Comparison of ENCODE assay signal across 22 cellular contexts in genomic region chr7:138879356-138879755, GRCh38.
"Had no signal": no experiment of that assay in that cellular context is flagged by ENCODE, and none has a peak within 500 bp of the region (broad histone marks: within the 10 kb centered on the region; RNA-seq: fewer than 3 reads in every experiment).

No MANE protein-coding gene starts in this region.

- H3K9me3 Mint-ChIP-seq: naive B cell, natural killer cell had no signal

- H3K36me3 ChIP-seq: ovary, right atrium auricular region, right lobe of liver, thyroid gland, transverse colon, vagina had no signal

- H3K27ac Mint-ChIP-seq: naive B cell; natural killer cell; progenitor cell of endocrine pancreas; stimulated activated naive B cell treated with anti-CD40 and anti-IgM and Interleukin-4, amounts not matched to agents 10 μg/mL and 1 μg/mL and 100 μg/mL, for 72 hours had no signal

- DNase-seq: islet precursor cell; left cardiac atrium; lower lobe of right lung; mammary epithelial cell; mesenchymal stem cell; naive B cell; natural killer cell; ovary; right lobe of liver; stimulated activated CD4-positive, alpha-beta T cell treated with anti-CD3 and anti-CD28 coated beads, Interleukin-1b, Interleukin-23, amount 100 ng/mL, for 48 hours; stimulated activated CD4-positive, alpha-beta T cell treated with anti-CD3 and anti-CD28 coated beads, Interleukin-2, amount 100 ng/mL, for 48 hours; stimulated activated naive B cell treated with anti-CD40 and anti-IgM and Interleukin-4, amounts not matched to agents 10 μg/mL and 1 μg/mL and 100 μg/mL, for 72 hours; stimulated activated naive CD8-positive, alpha-beta T cell treated with anti-CD3 and anti-CD28 coated beads, Interleukin-15, Interleukin-2, amounts not matched to agents 100 U/mL and 50 U/mL, for 24 hours; stomach; testis; thyroid gland; transverse colon had no signal

- H3K27me3 Mint-ChIP-seq: naive B cell; progenitor cell of endocrine pancreas; stimulated activated naive B cell treated with anti-CD40 and anti-IgM and Interleukin-4, amounts not matched to agents 10 μg/mL and 1 μg/mL and 100 μg/mL, for 72 hours had no signal

- H3K4me3 Mint-ChIP-seq: naive B cell; natural killer cell; stimulated activated naive B cell treated with anti-CD40 and anti-IgM and Interleukin-4, amounts not matched to agents 10 μg/mL and 1 μg/mL and 100 μg/mL, for 72 hours had no signal

- H3K27me3 ChIP-seq: ovary, right atrium auricular region, right lobe of liver, stomach, testis, thyroid gland, transverse colon, upper lobe of left lung, vagina had no signal

- FAIRE-seq: small intestine had no signal

- H3K4me1 Mint-ChIP-seq: naive B cell; stimulated activated naive B cell treated with anti-CD40 and anti-IgM and Interleukin-4, amounts not matched to agents 10 μg/mL and 1 μg/mL and 100 μg/mL, for 72 hours had no signal

- H3K4me1 ChIP-seq: lower lobe of right lung, right atrium auricular region, right lobe of liver, stomach, testis, thyroid gland, transverse colon, upper lobe of left lung had no signal

- H3K27ac ChIP-seq: lower lobe of right lung, ovary, right atrium auricular region, right lobe of liver, stomach, testis, thyroid gland, transverse colon, upper lobe of left lung, vagina had no signal

- H3K9me3 ChIP-seq: lower lobe of right lung, ovary, right atrium auricular region, right lobe of liver, stomach, testis, thyroid gland, transverse colon, upper lobe of left lung, vagina had no signal

- H3K36me3 Mint-ChIP-seq: naive B cell; natural killer cell; stimulated activated naive B cell treated with anti-CD40 and anti-IgM and Interleukin-4, amounts not matched to agents 10 μg/mL and 1 μg/mL and 100 μg/mL, for 72 hours had no signal

- H3K4me3 ChIP-seq: lower lobe of right lung, ovary, right atrium auricular region, right lobe of liver, stomach, testis, thyroid gland, transverse colon, upper lobe of left lung, vagina had no signal
